In the genomic region with DNA sequence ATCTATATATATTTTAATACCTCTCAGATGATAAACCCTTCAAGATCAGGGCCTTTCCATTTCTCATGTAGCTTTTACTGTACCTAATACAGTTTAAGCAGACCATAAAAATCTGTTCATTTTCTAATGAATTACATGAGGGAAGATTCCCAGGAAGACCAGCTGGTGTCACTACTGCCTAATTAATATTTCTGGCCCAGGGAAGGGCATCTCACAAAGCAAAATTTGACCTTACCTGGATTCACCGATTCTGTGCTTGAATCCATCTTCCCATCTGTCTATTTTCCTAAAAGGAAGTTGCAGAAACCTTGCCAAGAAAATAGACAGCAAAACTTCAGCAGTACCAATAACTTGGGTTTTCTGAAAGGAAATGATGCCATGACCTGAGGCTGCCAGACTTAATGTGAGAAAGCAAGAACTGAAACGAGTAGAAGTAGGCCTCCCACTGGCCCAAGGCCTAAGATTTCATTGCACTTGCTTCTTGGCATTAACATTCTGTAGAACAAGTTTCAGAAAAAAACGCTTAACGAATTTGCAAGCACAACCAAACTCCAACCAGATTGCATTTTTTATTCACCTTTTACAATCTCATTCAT, we compare ENCODE assay signal across 1 cellular context.
TF ChIP-seq lines count a peak whose summit lies in the region.

No MANE protein-coding gene starts in this region.

TF ChIP-seq in endothelial cell of umbilical vein, 7 proteins besides CTCF, POLR2A, EP300 and RAD21 (continued from another document):
- TF ChIP-seq, protein P1, sequence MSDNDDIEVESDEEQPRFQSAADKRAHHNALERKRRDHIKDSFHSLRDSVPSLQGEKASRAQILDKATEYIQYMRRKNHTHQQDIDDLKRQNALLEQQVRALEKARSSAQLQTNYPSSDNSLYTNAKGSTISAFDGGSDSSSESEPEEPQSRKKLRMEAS (IDR thresholded peaks at IDR 0.05; ENCODE audit: insufficient read depth, insufficient read length): no peak
